Comparison of ENCODE assay signal across 21 cellular contexts in genomic region chr2:38765149-38765548, GRCh38. TPM values are rescaled to one million over a fixed set of nuclear protein-coding genes. Genes with fewer than 3 reads are reported as not detected.
DNase-seq lines count a peak whose midpoint lies in the region; ATAC-seq, FAIRE-seq and TF ChIP-seq lines count a peak whose summit lies in the region.
"Had no signal": no experiment of that assay in that cellular context is flagged by ENCODE, and none has a peak within 500 bp of the region (broad histone marks: within the 10 kb centered on the region; RNA-seq: fewer than 3 reads in every experiment).

No MANE protein-coding gene starts in this region.

- H4K20me1 ChIP-seq in smooth muscle cell (ENCODE audit: low read depth) = no peaks in the 10 kb centered on the region

- H3K4me1 Mint-ChIP-seq in WTC11 = no peaks in the 10 kb centered on the region

- H3K9me3 Mint-ChIP-seq in WTC11 = no peaks in the 10 kb centered on the region
- H3K9me3 Mint-ChIP-seq: activated CD4-positive, alpha-beta T cell treated with anti-CD3 and anti-CD28 coated beads, Interleukin-2, amount 10 ng/mL, durations not matched to agents 24 days and 14 days; CD8-positive, alpha-beta T cell had no signal

- peak; percentile 20 for FAIRE-seq in H54 (lab: Jason Lieb, UNC)
- FAIRE-seq: A204.1, endothelial cell of umbilical vein, TTC549 had no signal

- no peak for TF ChIP-seq CTCF in VCaP (conservative IDR thresholded peaks at IDR 0.05)
- TF ChIP-seq CTCF in WTC11 (IDR thresholded peaks at IDR 0.05) = no peak
- no peak for TF ChIP-seq CTCF in smooth muscle cell (IDR thresholded peaks at IDR 0.05; ENCODE audit: borderline replicate concordance, insufficient read depth, poor library complexity, severe bottlenecking)

- H3K36me3 ChIP-seq in ACC112 (ENCODE audit: insufficient read depth, low read length) (no peaks in the 10 kb centered on the region), smooth muscle cell (ENCODE audit: low read depth) (no peaks in the 10 kb centered on the region)
- H3K36me3 ChIP-seq: neutrophil had no signal

- H3K27me3 Mint-ChIP-seq in WTC11 (ENCODE audit: low read depth) = no peaks in the 10 kb centered on the region
- H3K27me3 Mint-ChIP-seq: activated CD4-positive, alpha-beta T cell treated with anti-CD3 and anti-CD28 coated beads, Interleukin-2, amount 10 ng/mL, durations not matched to agents 24 days and 14 days had no signal

- H2AFZ ChIP-seq in ACC112 (ENCODE audit: low read length, unreplicated experiment) = peak overlapping the region; percentile 15
- H2AFZ ChIP-seq in smooth muscle cell (ENCODE audit: low read depth) = no peak overlapping the region

- no peak for DNase-seq in H54 (ENCODE audit: insufficient read length, low spot score)
- peak; percentile 58 for DNase-seq in fibroblast of peridontal ligament (ENCODE audit: extremely low read depth)
- no peak for DNase-seq in WTC11 (ENCODE audit: low spot score)
- DNase-seq in smooth muscle cell (lab: John Stamatoyannopoulos, UW; ENCODE audit: unreplicated experiment) = no peak
- DNase-seq: activated CD4-positive, alpha-beta T cell treated with anti-CD3 and anti-CD28 coated beads, Interleukin-2, amount 10 ng/mL, durations not matched to agents 24 days and 14 days; activated naive CD4-positive, alpha-beta T cell; anterior cingulate cortex; CD8-positive, alpha-beta T cell; left ventricle myocardium superior; NCI-H1694; retina; testis had no signal

- CTCF ChIA-PET in WTC11 (lab: Charles Lee) = no interaction called here

- 87% methylated on average over 4 of the region's 4 CpGs for WGBS in smooth muscle cell (ENCODE audit: low lambda C conversion rate)

- peak overlapping the region; percentile 47 for H3K27ac ChIP-seq in ACC112 (ENCODE audit: low read depth, low read length)
- H3K27ac ChIP-seq in VCaP = peak overlapping the region; percentile 81
- H3K27ac ChIP-seq in smooth muscle cell (ENCODE audit: low read depth) = no peak overlapping the region
- H3K27ac ChIP-seq: coronary artery, neutrophil, testis had no signal

- H3K27ac Mint-ChIP-seq in WTC11 = no peak overlapping the region
- H3K27ac Mint-ChIP-seq: activated CD4-positive, alpha-beta T cell treated with anti-CD3 and anti-CD28 coated beads, Interleukin-2, amount 10 ng/mL, durations not matched to agents 24 days and 14 days; CD8-positive, alpha-beta T cell had no signal

- no peak overlapping the region for H3K9ac ChIP-seq in smooth muscle cell (ENCODE audit: low read depth)

- H3K4me3 Mint-ChIP-seq in WTC11 = no peak overlapping the region
- H3K4me3 Mint-ChIP-seq: activated CD4-positive, alpha-beta T cell treated with anti-CD3 and anti-CD28 coated beads, Interleukin-2, amount 10 ng/mL, durations not matched to agents 24 days and 14 days; CD8-positive, alpha-beta T cell had no signal

- H3K27me3 ChIP-seq in ACC112 (ENCODE audit: insufficient read depth, low read length) (no peaks in the 10 kb centered on the region), smooth muscle cell (ENCODE audit: low read depth) (no peaks in the 10 kb centered on the region)
- H3K27me3 ChIP-seq: neutrophil, testis had no signal

- POLR2A ChIA-PET in WTC11 (lab: Charles Lee) = no interaction called here

- no peaks in the 10 kb centered on the region for H3K36me3 Mint-ChIP-seq in WTC11
- H3K36me3 Mint-ChIP-seq: CD8-positive, alpha-beta T cell had no signal

- no peaks in the 10 kb centered on the region for H3K79me2 ChIP-seq in ACC112 (ENCODE audit: control insufficient read depth, insufficient read depth, low read length, unreplicated experiment)
- H3K79me2 ChIP-seq in smooth muscle cell (ENCODE audit: low read depth) = no peaks in the 10 kb centered on the region

- no peak overlapping the region for H3K4me2 ChIP-seq in smooth muscle cell

- H3F3A ChIP-seq in smooth muscle cell (ENCODE audit: low read depth) = no peaks in the 10 kb centered on the region

- H3K4me3 ChIP-seq in ACC112 (ENCODE audit: low read depth, low read length) (no peak overlapping the region), smooth muscle cell (no peak overlapping the region)
- H3K4me3 ChIP-seq: coronary artery, testis had no signal

- no peak for TF ChIP-seq POLR2A in H54 (IDR thresholded peaks at IDR 0.05; ENCODE audit: low read depth, low read length)

- H3K4me1 ChIP-seq in ACC112 (ENCODE audit: control insufficient read depth, insufficient read depth, low read length, unreplicated experiment) (peaks cover 16% of the 10 kb centered on the region), smooth muscle cell (ENCODE audit: low read depth) (no peaks in the 10 kb centered on the region)
- H3K4me1 ChIP-seq: testis had no signal

- no peaks in the 10 kb centered on the region for H3K9me3 ChIP-seq in smooth muscle cell (replicated peaks; ENCODE audit: low read depth)
- H3K9me3 ChIP-seq: neutrophil, testis had no signal

- no peak for ATAC-seq in WTC11
- ATAC-seq in GM19463 (IDR thresholded peaks at IDR 0.05; ENCODE audit: unreplicated experiment) = no peak
- ATAC-seq in GM21528 (IDR thresholded peaks at IDR 0.05; ENCODE audit: low FRiP score, unreplicated experiment) = no peak
- ATAC-seq: CD8-positive, alpha-beta T cell; left ventricle myocardium superior had no signal

TF ChIP-seq in WTC11, 78 proteins besides CTCF, POLR2A, EP300 and RAD21 (continues in another document):
- TF ChIP-seq SMAD3 (CRISPR knock-in tag; IDR thresholded peaks at IDR 0.05; ENCODE audit: borderline replicate concordance) (no peak), CBFB (CRISPR knock-in tag; IDR thresholded peaks at IDR 0.05; ENCODE audit: low read depth) (no peak), ZNF425 (CRISPR knock-in tag; conservative IDR thresholded peaks at IDR 0.05) (no peak), ATF2 (CRISPR knock-in tag; IDR thresholded peaks at IDR 0.05; ENCODE audit: borderline replicate concordance, low read depth) (no peak), ZNF232 (CRISPR knock-in tag; IDR thresholded peaks at IDR 0.05) (no peak), CREB1 (CRISPR knock-in tag; IDR thresholded peaks at IDR 0.05) (no peak), FOXJ3 (CRISPR knock-in tag; IDR thresholded peaks at IDR 0.05; ENCODE audit: borderline replicate concordance) (no peak), E2F5 (CRISPR knock-in tag; IDR thresholded peaks at IDR 0.05) (no peak), ZNF512 (CRISPR knock-in tag; IDR thresholded peaks at IDR 0.05; ENCODE audit: borderline replicate concordance) (no peak), RELA (CRISPR knock-in tag; IDR thresholded peaks at IDR 0.05; ENCODE audit: borderline replicate concordance) (no peak), ZNF396 (CRISPR knock-in tag; IDR thresholded peaks at IDR 0.05; ENCODE audit: borderline replicate concordance) (no peak), MXD4 (CRISPR knock-in tag; IDR thresholded peaks at IDR 0.05; ENCODE audit: borderline replicate concordance) (no peak), SP1 (CRISPR knock-in tag; conservative IDR thresholded peaks at IDR 0.05) (no peak), FOXK1 (CRISPR knock-in tag; IDR thresholded peaks at IDR 0.05) (no peak)

RNA-seq across cellular contexts. Expression of gene GEMIN6, which starts 12.9 kb away (rescaled TPM):
- total RNA-seq in WTC11 (2021) = 19.3 to 21.3 TPM (median 21.2 TPM) in 3 replicates
- 2.7 and 4.9 TPM in 2 replicates for total RNA-seq in smooth muscle cell
- 9.0 and 10.2 TPM in 2 replicates for polyA plus RNA-seq in smooth muscle cell

RNA-seq across cellular contexts. Expression of gene SRSF7, which starts 14.0 kb away (rescaled TPM):
- total RNA-seq in WTC11 (2021) (299 to 349 TPM (median 342 TPM) in 3 replicates), smooth muscle cell (92.5 and 122 TPM in 2 replicates)
- polyA plus RNA-seq in smooth muscle cell = 102 and 107 TPM in 2 replicates
